Comparison of ENCODE assay signal across 9 cellular contexts in the genomic region with DNA sequence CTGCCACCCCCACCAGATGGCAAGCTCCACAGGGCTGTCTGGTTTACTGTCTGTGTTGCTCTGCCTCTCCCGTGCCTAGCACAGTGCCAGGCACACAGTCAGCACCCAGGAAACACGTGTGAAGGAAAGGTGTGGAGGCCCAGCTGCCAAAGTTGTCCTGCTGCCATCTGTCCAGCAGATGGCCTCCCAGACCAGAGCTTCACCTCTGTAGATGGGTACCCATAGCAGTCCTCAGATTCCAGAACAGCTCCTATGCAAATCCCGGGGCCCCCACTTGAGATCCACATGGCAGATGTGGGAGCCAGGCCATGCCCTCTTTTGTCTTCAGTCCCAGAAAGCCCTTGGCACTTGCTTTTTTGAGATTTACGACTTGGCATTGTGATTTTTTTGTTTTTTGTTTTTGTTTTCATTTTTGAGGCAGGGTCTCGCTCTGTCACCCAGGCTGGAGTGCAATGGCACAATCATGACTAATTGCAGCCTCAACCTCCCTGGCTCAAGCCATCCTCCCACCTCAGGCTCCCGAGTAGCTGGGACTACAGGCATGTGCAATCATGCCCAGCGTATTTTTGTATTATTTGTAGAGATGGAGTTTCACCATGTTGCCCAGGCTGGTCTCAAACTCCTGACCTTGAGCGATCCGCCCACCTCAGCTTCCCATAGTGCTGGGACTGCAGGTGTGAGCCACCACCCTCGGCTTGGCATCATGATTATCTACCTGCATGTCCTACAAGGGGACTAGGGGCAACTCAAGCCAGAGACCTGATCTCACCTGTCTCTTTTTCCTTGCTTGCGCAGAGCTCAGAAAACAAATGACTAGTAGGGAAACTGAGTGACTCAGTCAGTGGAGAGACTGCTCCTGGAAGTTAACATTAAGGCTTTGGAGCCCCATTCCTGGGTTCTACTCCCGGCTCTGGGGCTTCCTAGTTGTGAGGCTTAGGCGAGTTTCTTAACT. TPM values are rescaled to one million over a fixed set of nuclear protein-coding genes. Genes with fewer than 3 reads are reported as not detected.
DNase-seq lines count a peak whose midpoint lies in the region; ATAC-seq and TF ChIP-seq lines count a peak whose summit lies in the region.
"Had no signal": no experiment of that assay in that cellular context is flagged by ENCODE, and none has a peak within 500 bp of the region (broad histone marks: within the 10 kb centered on the region; RNA-seq: fewer than 3 reads in every experiment).

No MANE protein-coding gene starts in this region.

- peaks cover 39 to 41% (median 41%) of the 10 kb centered on the region in 3 donors for H3K27me3 Mint-ChIP-seq in CD14-positive monocyte (ENCODE audit: low read depth in 3 of 3)
- peaks cover 48% of the 10 kb centered on the region for H3K27me3 Mint-ChIP-seq in activated naive CD8-positive, alpha-beta T cell treated with anti-CD3 and anti-CD28 coated beads, Interleukin-2, amount 10 ng/mL, durations not matched to agents 7 days and 5 days

- BruUV-seq in OCI-LY7 (replicated peaks; lab: Mats Ljungman, UMichigan): no TSS peak

- CTCF ChIA-PET in OCI-LY7 (lab: Charles Lee; ENCODE audit: unreplicated experiment): interaction anchor here (0.7 to 1.4 kb wide), 6 partner anchors 18 to 394 kb away, joined by 3 read pairs; no protein-coding TSS in a partner anchor

- intact Hi-C loops in CD14-positive monocyte (cut with micrococcal nuclease) (no loop called here), OCI-LY7 (cut with micrococcal nuclease; ENCODE audit: unreplicated experiment) (loop anchor here (1.0 kb wide), 4 partner anchors 29 to 419 kb away; no protein-coding TSS in a partner anchor), heart left ventricle (cut with DNase I) (loop anchor here (1.0 to 10.0 kb wide), 13 partner anchors 77 to 423 kb away; partner anchors contain the start of genes PCBD1 (in 3 of the 10) and ADAMTS14 (in 1 of the 10)), prostate gland (cut with DNase I) (loop anchor here (2.0 to 5.0 kb wide), 2 partner anchors 79 to 296 kb away; no protein-coding TSS in a partner anchor)

- TF ChIP-seq POLR2A in heart left ventricle (IDR thresholded peaks at IDR 0.05) (no peak), prostate gland (IDR thresholded peaks at IDR 0.05) (no peak)

- H3K36me3 ChIP-seq in OCI-LY7 (ENCODE audit: insufficient read depth, low read length) (no peaks in the 10 kb centered on the region), heart left ventricle (no peaks in the 10 kb centered on the region), prostate gland (no peaks in the 10 kb centered on the region)

- H3K4me3 ChIP-seq in OCI-LY7 (ENCODE audit: low read depth, low read length, poor library complexity, severe bottlenecking) (no peak overlapping the region), heart left ventricle (no peak overlapping the region), prostate gland (no peak overlapping the region)

- no peak overlapping the region for H3K4me3 Mint-ChIP-seq in CD14-positive monocyte
- H3K4me3 Mint-ChIP-seq in activated naive CD8-positive, alpha-beta T cell treated with anti-CD3 and anti-CD28 coated beads, Interleukin-2, amount 10 ng/mL, durations not matched to agents 7 days and 5 days: no peak overlapping the region

- no peaks in the 10 kb centered on the region for H3K79me2 ChIP-seq in OCI-LY7 (ENCODE audit: insufficient read depth, low read depth, low read length)

- peaks cover 0 to 17% (median 0%) of the 10 kb centered on the region in 9 donors for H3K27me3 ChIP-seq in heart left ventricle
- no peaks in the 10 kb centered on the region for H3K27me3 ChIP-seq in prostate gland (replicated peaks; ENCODE audit: insufficient read depth)

- H3K4me1 Mint-ChIP-seq in CD14-positive monocyte: peaks cover 13% of the 10 kb centered on the region
- peaks cover 1% of the 10 kb centered on the region for H3K4me1 Mint-ChIP-seq in activated naive CD8-positive, alpha-beta T cell treated with anti-CD3 and anti-CD28 coated beads, Interleukin-2, amount 10 ng/mL, durations not matched to agents 7 days and 5 days

- TF ChIP-seq CTCF in CD14-positive monocyte (IDR thresholded peaks at IDR 0.05): peak; percentile 75
- peak; percentile 92 for TF ChIP-seq CTCF in OCI-LY7 (conservative IDR thresholded peaks at IDR 0.05; ENCODE audit: low read length)
- peak; percentile 73 to 93 (median 86) for TF ChIP-seq CTCF in heart left ventricle (IDR thresholded peaks at IDR 0.05)
- peak; percentile 30 to 76 (median 63) for TF ChIP-seq CTCF in prostate gland (IDR thresholded peaks at IDR 0.05)

- no peak overlapping the region for H3K4me2 ChIP-seq in OCI-LY7 (ENCODE audit: low read length)

- peaks cover 0 to 1% of the 10 kb centered on the region in 2 donors for H3K36me3 Mint-ChIP-seq in CD14-positive monocyte
- no peaks in the 10 kb centered on the region for H3K36me3 Mint-ChIP-seq in activated naive CD8-positive, alpha-beta T cell treated with anti-CD3 and anti-CD28 coated beads, Interleukin-2, amount 10 ng/mL, durations not matched to agents 7 days and 5 days

- no peaks in the 10 kb centered on the region for H3K9me2 ChIP-seq in OCI-LY7 (ENCODE audit: insufficient read depth, low read length)

- H3K27ac ChIP-seq in OCI-LY7 (ENCODE audit: low read depth, low read length, poor library complexity, severe bottlenecking): no peak overlapping the region
- peak overlapping the region in 2 of 12 donors; percentile 47 to 53 for H3K27ac ChIP-seq in heart left ventricle
- no peak overlapping the region for H3K27ac ChIP-seq in prostate gland

- H2AFZ ChIP-seq in OCI-LY7 (ENCODE audit: low read length): no peak overlapping the region

- H3K9me3 Mint-ChIP-seq in CD14-positive monocyte: peaks cover 0 to 5% (median 0%) of the 10 kb centered on the region in 7 donors
- H3K9me3 Mint-ChIP-seq in activated naive CD8-positive, alpha-beta T cell treated with anti-CD3 and anti-CD28 coated beads, Interleukin-2, amount 10 ng/mL, durations not matched to agents 7 days and 5 days: no peaks in the 10 kb centered on the region
- H3K9me3 Mint-ChIP-seq: IgD-negative memory B cell had no signal

- H3K4me1 ChIP-seq in OCI-LY7 (ENCODE audit: insufficient read depth, low read length, poor library complexity, severe bottlenecking): no peaks in the 10 kb centered on the region
- H3K4me1 ChIP-seq in heart left ventricle: peaks cover 0 to 51% (median 30%) of the 10 kb centered on the region in 12 donors
- H3K4me1 ChIP-seq in prostate gland (replicated peaks): no peaks in the 10 kb centered on the region

- POLR2A ChIA-PET in OCI-LY7 (lab: Charles Lee): interaction anchor here (0.5 to 0.6 kb wide), 2 partner anchors 25 to 62 kb away, joined by 3 read pairs; no protein-coding TSS in a partner anchor
- POLR2A ChIA-PET in activated naive CD8-positive, alpha-beta T cell treated with anti-CD3 and anti-CD28 coated beads, Interleukin-2, amount 10 ng/mL, durations not matched to agents 7 days and 5 days (lab: Charles Lee): interaction anchor here (1.0 kb wide), 1 partner anchor 17 kb away, joined by 3 read pairs; the partner anchor contains the start of gene PALD1

- no peak overlapping the region for H3K27ac Mint-ChIP-seq in CD14-positive monocyte
- no peak overlapping the region for H3K27ac Mint-ChIP-seq in activated naive CD8-positive, alpha-beta T cell treated with anti-CD3 and anti-CD28 coated beads, Interleukin-2, amount 10 ng/mL, durations not matched to agents 7 days and 5 days
- H3K27ac Mint-ChIP-seq: IgD-negative memory B cell had no signal

- H3K9me3 ChIP-seq in OCI-LY7 (ENCODE audit: low read length): no peaks in the 10 kb centered on the region
- H3K9me3 ChIP-seq in heart left ventricle: no peaks in the 10 kb centered on the region
- no peaks in the 10 kb centered on the region for H3K9me3 ChIP-seq in prostate gland

- ATAC-seq in GM18498 (IDR thresholded peaks at IDR 0.05; ENCODE audit: unreplicated experiment) (peak; percentile 53), heart left ventricle (peak; percentile 35 to 66 (median 42)), GM19324 (IDR thresholded peaks at IDR 0.05; ENCODE audit: low FRiP score, unreplicated experiment) (no peak)
- ATAC-seq in activated naive CD8-positive, alpha-beta T cell treated with anti-CD3 and anti-CD28 coated beads, Interleukin-2, amount 10 ng/mL, durations not matched to agents 7 days and 5 days (ENCODE audit: low read depth): peak; percentile 73

- no peak for DNase-seq in CD14-positive monocyte (ENCODE audit: low spot score)
- DNase-seq in OCI-LY7 (ENCODE audit: low spot score): peak; percentile 74
- peak; percentile 60 for DNase-seq in activated naive CD8-positive, alpha-beta T cell treated with anti-CD3 and anti-CD28 coated beads, Interleukin-2, amount 10 ng/mL, durations not matched to agents 7 days and 5 days
- peak in 3 of 5 donors; percentile 55 to 71 (median 55) for DNase-seq in heart left ventricle
- DNase-seq in prostate gland (ENCODE audit: low spot score): peak; percentile 20
- no peak for DNase-seq in NCI-H526 treated with DMSO at 0.1 percent for 48 hours (lab: John Stamatoyannopoulos, UW)

- no peaks in the 10 kb centered on the region for H4K20me1 ChIP-seq in OCI-LY7 (ENCODE audit: insufficient read depth, low read length)

- WGBS in heart left ventricle, 4 donors: 47 to 56% (median 52%) methylated on average over 13 of the region's 13 CpGs
- WGBS in prostate gland: 38% methylated on average over 13 of the region's 13 CpGs

RNA-seq across cellular contexts. Expression of gene PALD1, which starts 16.9 kb away (rescaled TPM):
- polyA plus RNA-seq in CD14-positive monocyte (under 1 TPM in 1 of 2 donors, not detected in 1; 0.04 TPM), heart left ventricle (1 to 10 TPM; 2.7 to 4.7 TPM)
- 41.6 and 52.7 TPM in 2 replicates for total RNA-seq in OCI-LY7 (2014; rRNA removed; shearing (Covaris generic))
- total RNA-seq in OCI-LY7 (2022) (54.5 and 66.7 TPM in 2 replicates), heart left ventricle (10 to 100 TPM in 1 of 9 donors, 1 to 10 TPM in 8; 3.2 to 12.3 (median 6.7) TPM), prostate gland (10 to 100 TPM in 1 of 2 donors, 1 to 10 TPM in 1; 6.6 to 12.4 TPM)
- total RNA-seq in activated naive CD8-positive, alpha-beta T cell treated with anti-CD3 and anti-CD28 coated beads, Interleukin-2, amount 10 ng/mL, durations not matched to agents 7 days and 5 days: 1 to 10 TPM; 1.1 to 1.4 TPM

RNA-seq across cellular contexts. Expression of gene NODAL, which starts 20.2 kb away (rescaled TPM):
- polyA plus RNA-seq in CD14-positive monocyte (not detected), heart left ventricle (not detected)
- total RNA-seq in OCI-LY7 (2014; rRNA removed; shearing (Covaris generic)): not detected in 2 replicates
- total RNA-seq in OCI-LY7 (2022) (not detected in 2 replicates), heart left ventricle (under 1 TPM in 2 of 9 donors, not detected in 7; 0.22 to 0.37 TPM), prostate gland (not detected)
- total RNA-seq in activated naive CD8-positive, alpha-beta T cell treated with anti-CD3 and anti-CD28 coated beads, Interleukin-2, amount 10 ng/mL, durations not matched to agents 7 days and 5 days: not detected
- polyA plus RNA-seq: IgD-negative memory B cell had no signal

RNA-seq across cellular contexts. Expression of gene EIF4EBP2, which starts 57.7 kb away (rescaled TPM):
- 10 to 100 TPM; 73.4 to 93.8 TPM for polyA plus RNA-seq in CD14-positive monocyte
- total RNA-seq in OCI-LY7 (2014; rRNA removed; shearing (Covaris generic)): 20.3 and 24.5 TPM in 2 replicates
- total RNA-seq in OCI-LY7 (2022): 59.8 and 64.4 TPM in 2 replicates
- total RNA-seq in activated naive CD8-positive, alpha-beta T cell treated with anti-CD3 and anti-CD28 coated beads, Interleukin-2, amount 10 ng/mL, durations not matched to agents 7 days and 5 days: 10 to 100 TPM; 49.3 to 54.2 TPM
- 100 to 1,000 TPM in 1 of 9 donors, 10 to 100 TPM in 8; 78.3 to 150 (median 89.7) TPM for total RNA-seq in heart left ventricle
- 10 to 100 TPM; 20.6 to 41.8 TPM for polyA plus RNA-seq in heart left ventricle
- 10 to 100 TPM; 40.1 to 63.3 TPM for total RNA-seq in prostate gland

Comparison
In these comparisons a context has a peak if more than half of its experiments do, and no peak if none do; other contexts are left out.
1. DNase-seq: peak in OCI-LY7 (single experiment), activated naive CD8-positive, alpha-beta T cell treated with anti-CD3 and anti-CD28 coated beads, Interleukin-2, amount 10 ng/mL, durations not matched to agents 7 days and 5 days (single experiment), heart left ventricle (3 of 5) and prostate gland (single experiment); none in CD14-positive monocyte (single experiment) and NCI-H526 treated with DMSO at 0.1 percent for 48 hours (single experiment).
2. intact Hi-C loops: an anchor here in OCI-LY7 (1.0 kb wide), heart left ventricle (1.0 to 10.0 kb wide) and prostate gland (2.0 to 5.0 kb wide); none called in CD14-positive monocyte.
3. Peak in every context shown above with its lines, with median percentiles within 50 percentile points of each other: CTCF ChIP-seq.